22 cellular contexts compared by ENCODE assay signal in genomic region chr10:6469661-6470060, GRCh38.
"Had no signal": no experiment of that assay in that cellular context is flagged by ENCODE, and none has a peak within 500 bp of the region (broad histone marks: within the 10 kb centered on the region; RNA-seq: fewer than 3 reads in every experiment).

No MANE protein-coding gene starts in this region.

- DNase-seq: activated CD4-positive, alpha-beta T cell treated with anti-CD3 and anti-CD28 coated beads for 48 hours; activated CD4-positive, alpha-beta T cell treated with anti-CD3 and anti-CD28 coated beads, Interleukin-2, amount 50 U/mL, for 48 hours; activated naive CD4-positive, alpha-beta T cell treated with anti-CD3 and anti-CD28 coated beads, Interleukin-2, amount 50 U/mL, for 16 hours; activated T-cell treated with anti-CD3 and anti-CD28 coated beads for 4 hours; amygdala; brain microvascular endothelial cell; cerebellar nuclear complex; Karpas-422; MM.1S; NCI-H1105; NCI-H1436; NCI-H1694 treated with DMSO at 0.1 percent for 48 hours; NCI-H2029 treated with DMSO at 0.1 percent for 48 hours; NCI-H345; NCI-H510A; NCI-H526 treated with DMSO at 0.1 percent for 48 hours; NCI-H82; SIG-M5; T-helper 1 cell had no signal

- H3K27ac ChIP-seq: brain microvascular endothelial cell, cardiac muscle cell, SK-N-MC had no signal

- ATAC-seq: activated CD4-positive, CD25-positive, alpha-beta regulatory T cell treated with anti-CD3 and anti-CD28 coated beads, Interleukin-2, amount 50 U/mL, for 24 hours had no signal

- H3K27me3 ChIP-seq: brain microvascular endothelial cell, cardiac muscle cell had no signal

- H3K4me3 ChIP-seq: cardiac muscle cell, SK-N-MC had no signal

- H3K36me3 ChIP-seq: brain microvascular endothelial cell, cardiac muscle cell had no signal
